9 cellular contexts compared by ENCODE assay signal in the genomic region with DNA sequence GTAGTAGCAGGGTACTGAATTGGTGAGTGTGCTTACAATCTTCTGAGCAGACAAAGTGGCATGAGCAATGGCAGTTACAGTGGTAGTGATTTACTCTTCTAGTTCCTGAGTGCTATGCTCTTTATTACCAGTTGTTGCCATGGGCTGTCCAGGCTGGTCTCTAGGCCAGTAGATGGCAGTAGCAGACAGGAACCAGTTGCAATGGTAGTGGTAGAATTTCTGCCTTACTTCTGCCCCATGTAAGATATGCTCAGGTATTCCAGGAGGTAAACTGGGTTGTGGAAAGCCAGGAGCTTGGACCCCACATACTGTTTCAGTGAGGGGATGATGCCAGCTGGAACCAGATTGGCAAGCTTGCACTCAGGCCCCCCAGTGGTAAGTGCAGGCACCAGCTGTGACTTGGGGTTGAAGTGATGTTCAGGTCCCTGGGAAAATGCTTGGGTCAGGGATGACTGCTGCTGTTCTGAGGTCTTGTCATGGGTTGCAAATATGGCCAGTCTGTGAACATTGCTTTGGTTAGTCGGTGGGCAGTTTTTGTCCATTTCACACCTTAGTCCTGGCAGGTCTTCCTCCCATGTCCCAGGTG.
DNase-seq lines count a peak whose midpoint lies in the region; ATAC-seq and TF ChIP-seq lines count a peak whose summit lies in the region.
"Had no signal": no experiment of that assay in that cellular context is flagged by ENCODE, and none has a peak within 500 bp of the region (broad histone marks: within the 10 kb centered on the region; RNA-seq: fewer than 3 reads in every experiment).

No MANE protein-coding gene starts in this region.

- H3K27ac ChIP-seq in WERI-Rb-1 (no peak overlapping the region), liver (ENCODE audit: low read depth in 1 of 2, low read length in 2 of 2) (no peak overlapping the region), substantia nigra (ENCODE audit: low read depth, low read length, poor library complexity, severe bottlenecking) (no peak overlapping the region)

- no peak overlapping the region for H3K9ac ChIP-seq in liver (ENCODE audit: low read depth in 1 of 2, low read length in 2 of 2)

- 65% methylated on average over 1 of the region's 1 CpG for WGBS in liver

- H3K9me3 ChIP-seq in WERI-Rb-1 (ENCODE audit: severe bottlenecking), result no peaks in the 10 kb centered on the region
- H3K9me3 ChIP-seq in liver (ENCODE audit: control insufficient read depth in 4 of 4, low read length in 3 of 4), result no peaks in the 10 kb centered on the region

- DNase-seq in GM06990 (ENCODE audit: extremely low read depth, insufficient read length), result no peak
- DNase-seq in WERI-Rb-1, result no peak
- DNase-seq in substantia nigra (lab: John Stamatoyannopoulos, UW), result no peak

- H3K36me3 ChIP-seq in GM06990 (ENCODE audit: control insufficient read depth, insufficient read depth, low read length), result no peaks in the 10 kb centered on the region
- no peaks in the 10 kb centered on the region for H3K36me3 ChIP-seq in WERI-Rb-1
- H3K36me3 ChIP-seq in liver (ENCODE audit: control insufficient read depth in 4 of 4, insufficient read depth in 3 of 4, low read depth in 1 of 4, low read length in 3 of 4), result no peaks in the 10 kb centered on the region

- H3K27me3 ChIP-seq in GM06990 (replicated peaks; ENCODE audit: control insufficient read depth, insufficient read depth, low read length) (no peaks in the 10 kb centered on the region), WERI-Rb-1 (ENCODE audit: insufficient read depth, low read depth, severe bottlenecking) (peaks cover 13% of the 10 kb centered on the region), liver (ENCODE audit: control insufficient read depth in 4 of 4, insufficient read depth in 4 of 4, low read length in 3 of 4) (no peaks in the 10 kb centered on the region)

- no peak overlapping the region for H3K4me3 ChIP-seq in GM06990 (replicated peaks; ENCODE audit: low read depth, low read length)
- H3K4me3 ChIP-seq in WERI-Rb-1 (ENCODE audit: low read depth, low read length), result no peak overlapping the region
- H3K4me3 ChIP-seq in liver (ENCODE audit: low read depth in 1 of 3, low read length in 3 of 3), result no peak overlapping the region
- H3K4me3 ChIP-seq: K562 had no signal

- peak; percentile 39 to 70 for TF ChIP-seq RAD21 in liver (IDR thresholded peaks at IDR 0.05)

- TF ChIP-seq CTCF in GM06990 (IDR thresholded peaks at IDR 0.05; ENCODE audit: insufficient read depth, low read length, poor library complexity, severe bottlenecking) (peak; percentile 70), WERI-Rb-1 (IDR thresholded peaks at IDR 0.05; ENCODE audit: low read depth, low read length) (peak; percentile 60), liver (IDR thresholded peaks at IDR 0.05; ENCODE audit: low read depth, low read length, missing input control) (peak; percentile 35)

- H3K4me1 ChIP-seq in liver (ENCODE audit: control insufficient read depth in 4 of 4, insufficient read depth in 4 of 4, low read length in 3 of 4), result no peaks in the 10 kb centered on the region

- peak; percentile 50 for ATAC-seq in HG02623 (IDR thresholded peaks at IDR 0.05; ENCODE audit: unreplicated experiment)
- ATAC-seq in HG02840 (IDR thresholded peaks at IDR 0.05; ENCODE audit: low FRiP score, unreplicated experiment), result no peak
- ATAC-seq in HG03354 (IDR thresholded peaks at IDR 0.05; ENCODE audit: poor library complexity, severe bottlenecking, unreplicated experiment), result no peak
- ATAC-seq in HG03280 (IDR thresholded peaks at IDR 0.05; ENCODE audit: unreplicated experiment), result no peak
- ATAC-seq: K562 had no signal

TF ChIP-seq in liver, 16 proteins besides CTCF, POLR2A, EP300 and RAD21:
- TF ChIP-seq SP1 (IDR thresholded peaks at IDR 0.05) (no peak), GABPA (IDR thresholded peaks at IDR 0.05 in 1 of 2, conservative IDR thresholded peaks at IDR 0.05 in 1 of 2) (no peak), FOXA1 (IDR thresholded peaks at IDR 0.05) (no peak), ZBTB33 (IDR thresholded peaks at IDR 0.05) (no peak), NR2F2 (IDR thresholded peaks at IDR 0.05) (no peak), TAF1 (conservative IDR thresholded peaks at IDR 0.05) (no peak), JUND (IDR thresholded peaks at IDR 0.05) (no peak), EGR1 (IDR thresholded peaks at IDR 0.05; ENCODE audit: low read depth in 2 of 2) (no peak), FOXA2 (IDR thresholded peaks at IDR 0.05) (no peak), HNF4A (conservative IDR thresholded peaks at IDR 0.05) (no peak), YY1 (IDR thresholded peaks at IDR 0.05) (no peak), RXRA (IDR thresholded peaks at IDR 0.05) (no peak), REST (IDR thresholded peaks at IDR 0.05) (no peak), HNF4G (IDR thresholded peaks at IDR 0.05) (no peak)
- TF ChIP-seq, protein P1, sequence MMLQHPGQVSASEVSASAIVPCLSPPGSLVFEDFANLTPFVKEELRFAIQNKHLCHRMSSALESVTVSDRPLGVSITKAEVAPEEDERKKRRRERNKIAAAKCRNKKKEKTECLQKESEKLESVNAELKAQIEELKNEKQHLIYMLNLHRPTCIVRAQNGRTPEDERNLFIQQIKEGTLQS (IDR thresholded peaks at IDR 0.05), result no peak
- TF ChIP-seq, protein P2, sequence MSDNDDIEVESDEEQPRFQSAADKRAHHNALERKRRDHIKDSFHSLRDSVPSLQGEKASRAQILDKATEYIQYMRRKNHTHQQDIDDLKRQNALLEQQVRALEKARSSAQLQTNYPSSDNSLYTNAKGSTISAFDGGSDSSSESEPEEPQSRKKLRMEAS (IDR thresholded peaks at IDR 0.05), result no peak
